Comparison of ENCODE assay signal across 22 cellular contexts in genomic region chr17:71900830-71901229, GRCh38.
DNase-seq lines count a peak whose midpoint lies in the region; ATAC-seq, FAIRE-seq and TF ChIP-seq lines count a peak whose summit lies in the region.
"Had no signal": no experiment of that assay in that cellular context is flagged by ENCODE, and none has a peak within 500 bp of the region (broad histone marks: within the 10 kb centered on the region; RNA-seq: fewer than 3 reads in every experiment).

No MANE protein-coding gene starts in this region.

- ATAC-seq in HG02981 (IDR thresholded peaks at IDR 0.05; ENCODE audit: unreplicated experiment), result no peak
- ATAC-seq in Right ventricle myocardium superior (ENCODE audit: poor library complexity), result no peak
- no peak for ATAC-seq in psoas muscle
- ATAC-seq: activated CD8-positive, alpha-beta T cell treated with anti-CD3 and anti-CD28 coated beads for 36 hours; heart right ventricle; left lobe of liver; SK-N-SH treated with all-trans-retinoic acid at 6 μM for 48 hours; stimulated activated naive B cell treated with anti-CD40 and anti-IgM and Interleukin-4, amounts not matched to agents 10 μg/mL and 1 μg/mL and 100 μg/mL, for 72 hours had no signal

- no peaks in the 10 kb centered on the region for H3K9me1 ChIP-seq in keratinocyte (ENCODE audit: control insufficient read depth, extremely low read depth, insufficient read depth, low read length)

- peak overlapping the region; percentile 58 for H2AFZ ChIP-seq in keratinocyte (ENCODE audit: control insufficient read depth, low read length)

- 67 to 69% (median 67%) methylated on average over 4 of the region's 4 CpGs for WGBS in psoas muscle, 3 donors

- no peak for TF ChIP-seq CTCF in keratinocyte (optimal IDR thresholded peaks at IDR 0.05 in 1 of 3, IDR thresholded peaks at IDR 0.05 in 1 of 3, conservative IDR thresholded peaks at IDR 0.05 in 1 of 3; ENCODE audit: extremely low read depth in 1 of 3, insufficient read depth in 2 of 3, low read length in 3 of 3)
- no peak for TF ChIP-seq CTCF in right atrium auricular region (IDR thresholded peaks at IDR 0.05)
- TF ChIP-seq CTCF in psoas muscle (IDR thresholded peaks at IDR 0.05), result no peak

- H3K4me1 ChIP-seq in keratinocyte (ENCODE audit: control insufficient read depth, extremely low read depth, insufficient read depth, low read length), result peaks cover 31% of the 10 kb centered on the region
- H3K4me1 ChIP-seq in right atrium auricular region, result no peaks in the 10 kb centered on the region
- no peaks in the 10 kb centered on the region for H3K4me1 ChIP-seq in psoas muscle
- H3K4me1 ChIP-seq: colonic mucosa, transverse colon had no signal

- peak overlapping the region; percentile 79 for H3K27ac ChIP-seq in keratinocyte (ENCODE audit: control insufficient read depth, insufficient read depth, low read length)
- H3K27ac ChIP-seq in right atrium auricular region, result no peak overlapping the region
- H3K27ac ChIP-seq in psoas muscle, result no peak overlapping the region
- H3K27ac ChIP-seq: colonic mucosa, heart right ventricle, HL-60, transverse colon had no signal

- H3K36me3 ChIP-seq in keratinocyte (ENCODE audit: control insufficient read depth in 2 of 2, extremely low read depth in 1 of 2, insufficient read depth in 2 of 2, low read length in 2 of 2) (no peaks in the 10 kb centered on the region), right atrium auricular region (no peaks in the 10 kb centered on the region), psoas muscle (ENCODE audit: insufficient read depth in 1 of 2, low read depth in 1 of 2) (no peaks in the 10 kb centered on the region)
- H3K36me3 ChIP-seq: colonic mucosa, heart right ventricle, transverse colon had no signal

- peak overlapping the region; percentile 53 for H3K4me2 ChIP-seq in keratinocyte (ENCODE audit: control insufficient read depth, extremely low read depth, insufficient read depth, low read depth, low read length)

- peak; percentile 95 for FAIRE-seq in keratinocyte (lab: Jason Lieb, UNC)
- FAIRE-seq: GM12891 had no signal

- H3K4me3 ChIP-seq in keratinocyte (ENCODE audit: control insufficient read depth in 2 of 3, extremely low read depth in 1 of 3, insufficient read depth in 2 of 3, low read depth in 1 of 3, low read length in 3 of 3) (no peak overlapping the region), right atrium auricular region (no peak overlapping the region), psoas muscle (no peak overlapping the region)
- H3K4me3 ChIP-seq: colonic mucosa, heart right ventricle, transverse colon had no signal

- intact Hi-C loops in Right ventricle myocardium superior (cut with DNase I), result no loop called here
- intact Hi-C loops in psoas muscle (cut with DNase I), result no loop called here

- dilution Hi-C loops in keratinocyte (cut with MboI; ENCODE audit: extremely low pct_ligation_motif_present, low sequenced_read_pairs), result no loop called here

- H4K20me1 ChIP-seq in keratinocyte (ENCODE audit: control insufficient read depth, extremely low read depth, insufficient read depth, low read length), result no peaks in the 10 kb centered on the region

- in situ Hi-C loops in Caki2 (cut with HindIII; ENCODE audit: low pct_unique_long_range_greater_than_20kb, low sequenced_read_pairs), result no loop called here

- H3K9ac ChIP-seq in keratinocyte (ENCODE audit: control insufficient read depth, extremely low read depth, insufficient read depth, low read length), result no peak overlapping the region

- no peaks in the 10 kb centered on the region for H3K27me3 ChIP-seq in keratinocyte (ENCODE audit: control insufficient read depth, extremely low read depth, insufficient read depth, low read length)
- no peaks in the 10 kb centered on the region for H3K27me3 ChIP-seq in right atrium auricular region
- H3K27me3 ChIP-seq in psoas muscle (ENCODE audit: insufficient read depth in 3 of 3, low read length in 2 of 3), result no peaks in the 10 kb centered on the region
- H3K27me3 ChIP-seq: colonic mucosa, heart right ventricle, transverse colon had no signal

- H3K9me3 ChIP-seq in keratinocyte (ENCODE audit: control insufficient read depth, low read depth, low read length), result peaks cover 5% of the 10 kb centered on the region
- no peaks in the 10 kb centered on the region for H3K9me3 ChIP-seq in right atrium auricular region
- no peaks in the 10 kb centered on the region for H3K9me3 ChIP-seq in psoas muscle
- H3K9me3 ChIP-seq: colonic mucosa, heart right ventricle, transverse colon had no signal

- DNase-seq in Caki2 (ENCODE audit: low read depth) (peak; percentile 92), LHCN-M2 (ENCODE audit: low read depth) (peak; percentile 30), astrocyte of the hippocampus (ENCODE audit: low read depth, low spot score) (peak; percentile 23), keratinocyte (ENCODE audit: low read depth, low spot score) (peak; percentile 79), right atrium auricular region (ENCODE audit: low spot score) (no peak), Right ventricle myocardium superior (no peak), psoas muscle (no peak)
- DNase-seq: ACHN; activated CD8-positive, alpha-beta T cell treated with anti-CD3 and anti-CD28 coated beads for 36 hours; CD4-positive, CD25-positive, alpha-beta regulatory T cell; colonic mucosa; heart right ventricle; Karpas-422; NCI-H1694 treated with DMSO at 0.1 percent for 48 hours; NCI-H524; stimulated activated naive B cell treated with anti-CD40 and anti-IgM and Interleukin-4, amounts not matched to agents 10 μg/mL and 1 μg/mL and 100 μg/mL, for 72 hours; transverse colon had no signal

- no peaks in the 10 kb centered on the region for H3K79me2 ChIP-seq in keratinocyte (ENCODE audit: control insufficient read depth, insufficient read depth, low read length)

Comparison
In these comparisons a context has a peak if more than half of its experiments do, and no peak if none do; other contexts are left out.
1. DNase-seq: peak in Caki2 (single experiment), LHCN-M2 (single experiment), astrocyte of the hippocampus (single experiment) and keratinocyte (single experiment); none in right atrium auricular region (single experiment), Right ventricle myocardium superior (single experiment) and psoas muscle (0 of 2).